9 cellular contexts compared by ENCODE assay signal in genomic region chr12:40692617-40693502, GRCh38. TPM values are rescaled to one million over a fixed set of nuclear protein-coding genes. Genes with fewer than 3 reads are reported as not detected.
DNase-seq lines count a peak whose midpoint lies in the region; ATAC-seq, FAIRE-seq and TF ChIP-seq lines count a peak whose summit lies in the region.
"Had no signal": no experiment of that assay in that cellular context is flagged by ENCODE, and none has a peak within 500 bp of the region (broad histone marks: within the 10 kb centered on the region; RNA-seq: fewer than 3 reads in every experiment).

No MANE protein-coding gene starts in this region.

- H3F3A ChIP-seq in GM23338 (replicated peaks; ENCODE audit: low read depth) (no peaks in the 10 kb centered on the region; the same call in 1 of the 2 replicates), SK-N-SH (replicated peaks; ENCODE audit: insufficient read depth) (no peaks in the 10 kb centered on the region), smooth muscle cell (ENCODE audit: low read depth) (no peaks in the 10 kb centered on the region)

- TF ChIP-seq RAD21 in SK-N-SH (IDR thresholded peaks at IDR 0.05; ENCODE audit: low read length) = no peak

- CTCF ChIA-PET in SK-N-SH (lab: Yijun Ruan, JAX) = interaction anchor here (1.3 to 2.6 kb wide), 2 partner anchors 41 to 72 kb away, joined by 3 to 8 read pairs; no protein-coding TSS in a partner anchor

- intact Hi-C loops in activated T-helper 1 cell treated with anti-CD3 and anti-CD28 coated beads, Interleukin-12 subunit alpha, Interleukin-12 subunit beta, Interleukin-2, Interleukin-4 antibody, amounts not matched to agents 30 ng/mL and 10 ng/mL and 1 ng/mL, durations not matched to agents 14 hours and 24 hours and 36 hours (cut with micrococcal nuclease) = no loop called here

- H3K9ac ChIP-seq in SK-N-SH (no peak overlapping the region), iPS-15b (ENCODE audit: low read depth, low read length) (no peak overlapping the region), smooth muscle cell (ENCODE audit: low read depth) (no peak overlapping the region)

- no peak for FAIRE-seq in D721Med (lab: Jason Lieb, UNC)
- FAIRE-seq: endometrium had no signal

- no peaks in the 10 kb centered on the region for H3K36me3 ChIP-seq in GM23338 (ENCODE audit: insufficient read depth)
- H3K36me3 ChIP-seq in SK-N-SH (replicated peaks in 1 of 2; ENCODE audit: control insufficient read depth in 1 of 2, insufficient read depth in 2 of 2, low read length in 1 of 2) = no peaks in the 10 kb centered on the region
- H3K36me3 ChIP-seq in iPS-15b (ENCODE audit: control insufficient read depth, insufficient read depth, low read length) = no peaks in the 10 kb centered on the region
- no peaks in the 10 kb centered on the region for H3K36me3 ChIP-seq in smooth muscle cell (ENCODE audit: low read depth)

- no peaks in the 10 kb centered on the region for H3K9me2 ChIP-seq in GM23338 (ENCODE audit: insufficient read depth)
- no peaks in the 10 kb centered on the region for H3K9me2 ChIP-seq in SK-N-SH

- H3K79me2 ChIP-seq in GM23338 (replicated peaks; ENCODE audit: insufficient read depth) (no peaks in the 10 kb centered on the region; the same call in 1 of the 2 replicates), SK-N-SH (ENCODE audit: insufficient read depth) (no peaks in the 10 kb centered on the region), smooth muscle cell (ENCODE audit: low read depth) (no peaks in the 10 kb centered on the region)

- peaks cover 6% of the 10 kb centered on the region for H3K27me3 Mint-ChIP-seq in GM23338 (ENCODE audit: insufficient read depth, low read depth, poor library complexity)
- H3K27me3 Mint-ChIP-seq in activated T-helper 1 cell treated with anti-CD3 and anti-CD28 coated beads, Interleukin-12 subunit alpha, Interleukin-12 subunit beta, Interleukin-2, Interleukin-4 antibody, amounts not matched to agents 30 ng/mL and 10 ng/mL and 1 ng/mL, durations not matched to agents 14 hours and 24 hours and 36 hours (ENCODE audit: insufficient read depth) = peaks cover 35% of the 10 kb centered on the region

- H2AFZ ChIP-seq in GM23338 (peak overlapping the region; percentile 92), SK-N-SH (ENCODE audit: low read depth) (peak overlapping the region; percentile 68), smooth muscle cell (ENCODE audit: low read depth) (peak overlapping the region; percentile 75)

- peaks cover 17% of the 10 kb centered on the region for H3K4me1 ChIP-seq in GM23338 (ENCODE audit: insufficient read depth)
- H3K4me1 ChIP-seq in SK-N-SH (ENCODE audit: control insufficient read depth in 1 of 2, insufficient read depth in 2 of 2, low read depth in 1 of 2, low read length in 1 of 2) = peaks cover 0 to 6% of the 10 kb centered on the region in 2 experiments; a peak in 2 of 4 replicates
- H3K4me1 ChIP-seq in iPS-15b (ENCODE audit: control insufficient read depth, insufficient read depth, low read length) = peaks cover 11% of the 10 kb centered on the region
- peaks cover 6% of the 10 kb centered on the region for H3K4me1 ChIP-seq in smooth muscle cell (ENCODE audit: low read depth)

- H4K20me1 ChIP-seq in GM23338 (replicated peaks; ENCODE audit: insufficient read depth) (no peaks in the 10 kb centered on the region), SK-N-SH (ENCODE audit: insufficient read depth) (no peaks in the 10 kb centered on the region), smooth muscle cell (ENCODE audit: low read depth) (no peaks in the 10 kb centered on the region)

- H3K9me3 ChIP-seq in SK-N-SH = no peaks in the 10 kb centered on the region
- no peaks in the 10 kb centered on the region for H3K9me3 ChIP-seq in iPS-15b (ENCODE audit: control insufficient read depth, insufficient read depth, low read length)
- no peaks in the 10 kb centered on the region for H3K9me3 ChIP-seq in smooth muscle cell (replicated peaks; ENCODE audit: low read depth)

- H3K27ac Mint-ChIP-seq in GM23338 = no peak overlapping the region
- no peak overlapping the region for H3K27ac Mint-ChIP-seq in activated T-helper 1 cell treated with anti-CD3 and anti-CD28 coated beads, Interleukin-12 subunit alpha, Interleukin-12 subunit beta, Interleukin-2, Interleukin-4 antibody, amounts not matched to agents 30 ng/mL and 10 ng/mL and 1 ng/mL, durations not matched to agents 14 hours and 24 hours and 36 hours

- H3K4me2 ChIP-seq in GM23338 = peak overlapping the region; percentile 93
- peak overlapping the region; percentile 83 for H3K4me2 ChIP-seq in SK-N-SH
- peak overlapping the region; percentile 99 for H3K4me2 ChIP-seq in smooth muscle cell

- H3K27me3 ChIP-seq in GM23338 (ENCODE audit: insufficient read depth) = no peaks in the 10 kb centered on the region
- no peaks in the 10 kb centered on the region; the same call in 1 of the 2 replicates for H3K27me3 ChIP-seq in SK-N-SH (ENCODE audit: insufficient read depth)
- H3K27me3 ChIP-seq in iPS-15b (ENCODE audit: control insufficient read depth, insufficient read depth, low read length) = peaks cover 2% of the 10 kb centered on the region
- peaks cover 56% of the 10 kb centered on the region for H3K27me3 ChIP-seq in smooth muscle cell (ENCODE audit: low read depth)

- peak; percentile 65 for DNase-seq in GM23338 (ENCODE audit: low spot score)
- DNase-seq in SK-N-SH = peak; percentile 66
- DNase-seq in smooth muscle cell (lab: John Stamatoyannopoulos, UW; ENCODE audit: unreplicated experiment) = no peak
- DNase-seq in D721Med (ENCODE audit: insufficient read length, low spot score) = no peak
- no peak for DNase-seq in activated T-helper 1 cell treated with anti-CD3 and anti-CD28 coated beads, Interleukin-12 subunit alpha, Interleukin-12 subunit beta, Interleukin-2, Interleukin-4 antibody, amounts not matched to agents 30 ng/mL and 10 ng/mL and 1 ng/mL, durations not matched to agents 14 hours and 24 hours and 36 hours (ENCODE audit: low spot score)
- no peak for DNase-seq in DMS79 (lab: John Stamatoyannopoulos, UW)
- no peak for DNase-seq in globus pallidus (ENCODE audit: low spot score)

- no peaks in the 10 kb centered on the region for H3K9me3 Mint-ChIP-seq in GM23338
- no peaks in the 10 kb centered on the region for H3K9me3 Mint-ChIP-seq in activated T-helper 1 cell treated with anti-CD3 and anti-CD28 coated beads, Interleukin-12 subunit alpha, Interleukin-12 subunit beta, Interleukin-2, Interleukin-4 antibody, amounts not matched to agents 30 ng/mL and 10 ng/mL and 1 ng/mL, durations not matched to agents 14 hours and 24 hours and 36 hours

- WGBS in SK-N-SH (ENCODE audit: low lambda C conversion rate) = 0% methylated on average over 19 of the region's 56 CpGs
- WGBS in smooth muscle cell (ENCODE audit: low lambda C conversion rate) = 3% methylated on average over 40 of the region's 56 CpGs

- no peaks in the 10 kb centered on the region for H3K36me3 Mint-ChIP-seq in GM23338 (ENCODE audit: low read depth)
- H3K36me3 Mint-ChIP-seq in activated T-helper 1 cell treated with anti-CD3 and anti-CD28 coated beads, Interleukin-12 subunit alpha, Interleukin-12 subunit beta, Interleukin-2, Interleukin-4 antibody, amounts not matched to agents 30 ng/mL and 10 ng/mL and 1 ng/mL, durations not matched to agents 14 hours and 24 hours and 36 hours (ENCODE audit: low read depth) = no peaks in the 10 kb centered on the region

- H3K27ac ChIP-seq in GM23338 (ENCODE audit: low read depth) (no peak overlapping the region), SK-N-SH (ENCODE audit: low read depth in 2 of 2, low read length in 1 of 2) (peak overlapping the region in 1 of 2 experiments; percentile 34; a peak in 2 of 4 replicates), smooth muscle cell (ENCODE audit: low read depth) (no peak overlapping the region)

- peaks cover 11% of the 10 kb centered on the region for H3K4me1 Mint-ChIP-seq in GM23338
- H3K4me1 Mint-ChIP-seq in activated T-helper 1 cell treated with anti-CD3 and anti-CD28 coated beads, Interleukin-12 subunit alpha, Interleukin-12 subunit beta, Interleukin-2, Interleukin-4 antibody, amounts not matched to agents 30 ng/mL and 10 ng/mL and 1 ng/mL, durations not matched to agents 14 hours and 24 hours and 36 hours (ENCODE audit: low read depth) = no peaks in the 10 kb centered on the region

- POLR2A ChIA-PET in SK-N-SH (lab: Yijun Ruan, JAX) = interaction anchor here (1.2 kb wide), 1 partner anchor 42 kb away, joined by 3 read pairs; no protein-coding TSS in a partner anchor

- TF ChIP-seq CTCF in GM23338 (conservative IDR thresholded peaks at IDR 0.05; ENCODE audit: low read depth in 2 of 2) = no peak
- no peak for TF ChIP-seq CTCF in SK-N-SH (IDR thresholded peaks at IDR 0.05)
- no peak for TF ChIP-seq CTCF in smooth muscle cell (IDR thresholded peaks at IDR 0.05; ENCODE audit: borderline replicate concordance, insufficient read depth, poor library complexity, severe bottlenecking)
- TF ChIP-seq CTCF in D721Med (IDR thresholded peaks at IDR 0.05; ENCODE audit: insufficient read depth, missing control alignments) = no peak

- ATAC-seq in GM23338 = peak; percentile 48

- no peak for TF ChIP-seq EP300 in SK-N-SH (IDR thresholded peaks at IDR 0.05; ENCODE audit: borderline replicate concordance in 1 of 2, low read depth in 1 of 2, low read length in 1 of 2)

- peak overlapping the region; percentile 92 for H3K4me3 Mint-ChIP-seq in GM23338
- H3K4me3 Mint-ChIP-seq in activated T-helper 1 cell treated with anti-CD3 and anti-CD28 coated beads, Interleukin-12 subunit alpha, Interleukin-12 subunit beta, Interleukin-2, Interleukin-4 antibody, amounts not matched to agents 30 ng/mL and 10 ng/mL and 1 ng/mL, durations not matched to agents 14 hours and 24 hours and 36 hours = no peak overlapping the region

- H3K4me3 ChIP-seq in GM23338 (peak overlapping the region; percentile 82), SK-N-SH (ENCODE audit: low read depth in 2 of 2, low read length in 1 of 2) (peak overlapping the region; percentile 57), iPS-15b (ENCODE audit: low read depth, low read length) (peak overlapping the region; percentile 84), smooth muscle cell (peak overlapping the region; percentile 69)

TF ChIP-seq in GM23338, 12 proteins besides CTCF, POLR2A, EP300 and RAD21 (continues in another document):
- TF ChIP-seq ZNF114 (CRISPR knock-in tag; IDR thresholded peaks at IDR 0.05) (no peak), NANOG (IDR thresholded peaks at IDR 0.05; ENCODE audit: borderline replicate concordance) (no peak)

TF ChIP-seq in SK-N-SH, 30 proteins besides CTCF, POLR2A, EP300 and RAD21 (continues in another document):
- TF ChIP-seq GATA2 (CRISPR knock-in tag; IDR thresholded peaks at IDR 0.05) (peak; percentile 14; the same call in 1 of the 2 replicates), FOXM1 (IDR thresholded peaks at IDR 0.05; ENCODE audit: low read depth) (no peak)

RNA-seq across cellular contexts. Expression of gene CNTN1, which starts 0.6 kb away (rescaled TPM):
- total RNA-seq in GM23338 (2014; rRNA removed; shearing (Covaris generic)) = 26.5 and 27.0 TPM in 2 replicates
- 4.8 and 5.0 TPM in 2 replicates for polyA plus RNA-seq in GM23338 (2016; fragmentation: Nextera tagmentation; extraction: Ambion mirVana)
- 0.13 and 0.96 TPM in 2 replicates for polyA plus RNA-seq in SK-N-SH (2012; rRNA removed)
- 0.99 and 1.4 TPM in 2 replicates for polyA plus RNA-seq in SK-N-SH (2012; cell fraction: cytosol; rRNA removed)
- polyA plus RNA-seq in SK-N-SH (2012; cell fraction: nucleus; rRNA removed) = 0.12 and 0.31 TPM in 2 replicates
- 0.94 and 1.2 TPM in 2 replicates for total RNA-seq in smooth muscle cell
- polyA plus RNA-seq in smooth muscle cell = 0.37 and 0.58 TPM in 2 replicates
- total RNA-seq in activated T-helper 1 cell treated with anti-CD3 and anti-CD28 coated beads, Interleukin-12 subunit alpha, Interleukin-12 subunit beta, Interleukin-2, Interleukin-4 antibody, amounts not matched to agents 30 ng/mL and 10 ng/mL and 1 ng/mL, durations not matched to agents 14 hours and 24 hours and 36 hours = not detected in 2 replicates

Comparison
In these comparisons a context has a peak if more than half of its experiments do, and no peak if none do; other contexts are left out.
1. DNase-seq: peak in GM23338 (single experiment) and SK-N-SH (single experiment); none in smooth muscle cell (single experiment), D721Med (single experiment), activated T-helper 1 cell treated with anti-CD3 and anti-CD28 coated beads, Interleukin-12 subunit alpha, Interleukin-12 subunit beta, Interleukin-2, Interleukin-4 antibody, amounts not matched to agents 30 ng/mL and 10 ng/mL and 1 ng/mL, durations not matched to agents 14 hours and 24 hours and 36 hours (single experiment), DMS79 (single experiment) and globus pallidus (single experiment).
2. RNA of gene CNTN1, which starts 0.6 kb away (total RNA-seq): 26.5 to 27.0 TPM in GM23338; 0.94 to 1.2 TPM in smooth muscle cell and not detected in activated T-helper 1 cell treated with anti-CD3 and anti-CD28 coated beads, Interleukin-12 subunit alpha, Interleukin-12 subunit beta, Interleukin-2, Interleukin-4 antibody, amounts not matched to agents 30 ng/mL and 10 ng/mL and 1 ng/mL, durations not matched to agents 14 hours and 24 hours and 36 hours; every median in the first group is over 10 times any median in the second.
3. Peak in every context shown above with its lines, with median percentiles within 50 percentile points of each other: H2AFZ ChIP-seq, H3K4me2 ChIP-seq and H3K4me3 ChIP-seq.